Comparison of ENCODE assay signal across 16 cellular contexts in genomic region chr12:94047781-94048567, GRCh38.
DNase-seq lines count a peak whose midpoint lies in the region; ATAC-seq and TF ChIP-seq lines count a peak whose summit lies in the region.
"Had no signal": no experiment of that assay in that cellular context is flagged by ENCODE, and none has a peak within 500 bp of the region (broad histone marks: within the 10 kb centered on the region; RNA-seq: fewer than 3 reads in every experiment).

No MANE protein-coding gene starts in this region.

- peaks cover 0 to 2% of the 10 kb centered on the region in 2 donors for H3K27me3 Mint-ChIP-seq in T-cell

- DNase-seq in RWPE2 (ENCODE audit: low spot score): no peak
- no peak for DNase-seq in left ventricle myocardium inferior
- no peak for DNase-seq in T-cell
- no peak for DNase-seq in AG08395 (ENCODE audit: low spot score)
- no peak for DNase-seq in DMS53 treated with DMSO at 0.1 percent for 48 hours (lab: John Stamatoyannopoulos, UW; ENCODE audit: unreplicated experiment)
- DNase-seq: activated CD4-positive, alpha-beta T cell treated with anti-CD3 and anti-CD28 coated beads for 1 hour; activated effector memory CD4-positive, alpha-beta T cell treated with Interleukin-2 at 50 U/mL for 16 hours; amniotic stem cell; NCI-H1436 treated with DMSO at 0.1 percent for 48 hours; NCI-H510A treated with DMSO at 0.1 percent for 48 hours; pancreas; T-helper 9 cell; transverse colon had no signal

- H3K4me1 Mint-ChIP-seq in T-cell: peaks cover 10 to 23% (median 15%) of the 10 kb centered on the region in 3 donors

- TF ChIP-seq CTCF in RWPE2 (IDR thresholded peaks at IDR 0.05; ENCODE audit: poor library complexity, severe bottlenecking) (no peak), left ventricle myocardium inferior (IDR thresholded peaks at IDR 0.05; ENCODE audit: borderline replicate concordance) (no peak)

- ATAC-seq in HG02870 (IDR thresholded peaks at IDR 0.05; ENCODE audit: unreplicated experiment) (peak; percentile 77), RWPE2 (ENCODE audit: low read depth) (peak; percentile 42; the same call in 2 of the 3 replicates), T-cell (replicated peaks in 1 of 4) (no peak)
- ATAC-seq: HCT116 had no signal

- peaks cover 0 to 5% (median 3%) of the 10 kb centered on the region in 3 donors for H3K9me3 Mint-ChIP-seq in T-cell

- H3K27me3 ChIP-seq in RWPE2 (ENCODE audit: insufficient read depth, poor library complexity, severe bottlenecking) (no peaks in the 10 kb centered on the region), left ventricle myocardium inferior (ENCODE audit: low read depth) (no peaks in the 10 kb centered on the region), skeletal muscle tissue (ENCODE audit: control insufficient read depth in 3 of 3, insufficient read depth in 3 of 3, low read length in 3 of 3) (no peaks in the 10 kb centered on the region)
- H3K27me3 ChIP-seq: pancreas, transverse colon had no signal

- intact Hi-C loops in left ventricle myocardium inferior (cut with micrococcal nuclease): no loop called here

- H3K4me3 ChIP-seq in RWPE2 (ENCODE audit: severe bottlenecking) (no peak overlapping the region), left ventricle myocardium inferior (peak overlapping the region; percentile 25), skeletal muscle tissue (ENCODE audit: low read length in 3 of 3) (peak overlapping the region; percentile 19 to 49 (median 42))
- H3K4me3 ChIP-seq: pancreas, transverse colon had no signal

- peak overlapping the region in 1 of 2 donors; percentile 41 for H3K27ac Mint-ChIP-seq in T-cell

- peak overlapping the region in 1 of 3 donors; percentile 41 for H3K4me3 Mint-ChIP-seq in T-cell

- no peaks in the 10 kb centered on the region for H3K9me3 ChIP-seq in RWPE2 (ENCODE audit: severe bottlenecking)
- no peaks in the 10 kb centered on the region for H3K9me3 ChIP-seq in left ventricle myocardium inferior (replicated peaks)
- no peaks in the 10 kb centered on the region for H3K9me3 ChIP-seq in skeletal muscle tissue (ENCODE audit: control insufficient read depth in 3 of 3, low read length in 3 of 3)
- H3K9me3 ChIP-seq: pancreas, transverse colon had no signal

- H3K36me3 ChIP-seq in RWPE2 (ENCODE audit: low read depth) (no peaks in the 10 kb centered on the region), left ventricle myocardium inferior (no peaks in the 10 kb centered on the region), skeletal muscle tissue (ENCODE audit: control insufficient read depth in 3 of 3, insufficient read depth in 3 of 3, low read length in 3 of 3) (no peaks in the 10 kb centered on the region)
- H3K36me3 ChIP-seq: pancreas, transverse colon had no signal

- POLR2A ChIA-PET in T-cell (lab: Charles Lee): no interaction called here

- peaks cover 10% of the 10 kb centered on the region for H3K4me1 ChIP-seq in RWPE2 (ENCODE audit: insufficient read depth, poor library complexity, severe bottlenecking)
- H3K4me1 ChIP-seq in left ventricle myocardium inferior: peaks cover 24% of the 10 kb centered on the region
- H3K4me1 ChIP-seq in skeletal muscle tissue (ENCODE audit: control insufficient read depth in 3 of 3, insufficient read depth in 3 of 3, low read length in 3 of 3): peaks cover 12 to 25% (median 18%) of the 10 kb centered on the region in 3 donors
- H3K4me1 ChIP-seq: pancreas had no signal

- peak overlapping the region in 2 of 3 donors; percentile 17 to 63 for H3K9ac ChIP-seq in skeletal muscle tissue (ENCODE audit: low read depth in 1 of 3, low read length in 3 of 3)

- H3K27ac ChIP-seq in RWPE2 (ENCODE audit: poor library complexity, severe bottlenecking): no peak overlapping the region
- H3K27ac ChIP-seq in left ventricle myocardium inferior (replicated peaks): peak overlapping the region; percentile 77
- peak overlapping the region; percentile 82 for H3K27ac ChIP-seq in skeletal muscle tissue (ENCODE audit: low read depth, low read length)
- H3K27ac ChIP-seq: pancreas, transverse colon had no signal

- CTCF ChIA-PET in T-cell (lab: Charles Lee): no interaction called here

- peaks cover 7% of the 10 kb centered on the region for H3K36me3 Mint-ChIP-seq in T-cell

Comparison
In these comparisons a context has a peak if more than half of its experiments do, and no peak if none do; other contexts are left out.
1. ATAC-seq: peak in HG02870 (single experiment) and RWPE2 (single experiment); none in T-cell (0 of 4).